In genomic region chr9:34195143-34195542, GRCh38 we compare ENCODE assay signal across 25 cellular contexts.
"Had no signal": no experiment of that assay in that cellular context is flagged by ENCODE, and none has a peak within 500 bp of the region (broad histone marks: within the 10 kb centered on the region; RNA-seq: fewer than 3 reads in every experiment).

No MANE protein-coding gene starts in this region.

- H3K36me3 ChIP-seq: brain microvascular endothelial cell, ovary, prostate gland had no signal

- H3K9me3 Mint-ChIP-seq: activated naive CD4-positive, alpha-beta T cell treated with anti-CD3 and anti-CD28 coated beads for 36 hours; activated T-cell treated with anti-CD3 and anti-CD28 coated beads, Interleukin-2, amount 50 U/mL, for 4 hours; dendritic cell treated with granulocyte-macrophage colony-stimulating factor and Interleukin-4, amounts not matched to agents 40 ng/mL and 50 ng/mL, for 4 days had no signal

- H3K4me3 Mint-ChIP-seq: activated naive CD4-positive, alpha-beta T cell treated with anti-CD3 and anti-CD28 coated beads for 36 hours; activated T-cell treated with anti-CD3 and anti-CD28 coated beads, Interleukin-2, amount 50 U/mL, for 4 hours; dendritic cell treated with granulocyte-macrophage colony-stimulating factor and Interleukin-4, amounts not matched to agents 40 ng/mL and 50 ng/mL, for 4 days; naive thymus-derived CD4-positive, alpha-beta T cell had no signal

- H2AFZ ChIP-seq: hepatocyte had no signal

- H3K4me1 ChIP-seq: prostate gland had no signal

- H3K4me2 ChIP-seq: hepatocyte had no signal

- H3K27me3 Mint-ChIP-seq: dendritic cell treated with granulocyte-macrophage colony-stimulating factor and Interleukin-4, amounts not matched to agents 40 ng/mL and 50 ng/mL, for 4 days; naive thymus-derived CD4-positive, alpha-beta T cell had no signal

- FAIRE-seq: TTC549 had no signal

- H3K27ac Mint-ChIP-seq: activated naive CD4-positive, alpha-beta T cell treated with anti-CD3 and anti-CD28 coated beads for 36 hours; dendritic cell treated with granulocyte-macrophage colony-stimulating factor and Interleukin-4, amounts not matched to agents 40 ng/mL and 50 ng/mL, for 4 days had no signal

- H3K27me3 ChIP-seq: brain microvascular endothelial cell, hepatocyte, left lung, neutrophil, ovary, spleen, upper lobe of left lung had no signal

- ATAC-seq: activated T-cell treated with anti-CD3 and anti-CD28 coated beads, Interleukin-2, amount 50 U/mL, for 4 hours; left lung; naive thymus-derived CD4-positive, alpha-beta T cell had no signal

- H3K27ac ChIP-seq: brain microvascular endothelial cell, hepatocyte, left lung, neutrophil, ovary, prostate gland, spleen, upper lobe of left lung, WERI-Rb-1 had no signal

- H3K9me3 ChIP-seq: left lung, neutrophil, ovary, prostate gland, upper lobe of left lung had no signal

- H3K4me3 ChIP-seq: hepatocyte, left lung, lung, ovary, prostate gland, spleen, upper lobe of left lung had no signal

- DNase-seq: activated CD4-positive, CD25-positive, alpha-beta regulatory T cell treated with anti-CD3 and anti-CD28 coated beads, Interleukin-2, amount 50 U/mL, for 72 hours; activated CD8-positive, alpha-beta memory T cell treated with anti-CD3 and anti-CD28 coated beads, Interleukin-2, amount 50 U/mL, for 48 hours; activated naive CD4-positive, alpha-beta T cell treated with anti-CD3 and anti-CD28 coated beads for 36 hours; activated T-cell treated with anti-CD3 and anti-CD28 coated beads, Interleukin-2, amount 50 U/mL, for 4 hours; aorta; brain microvascular endothelial cell; caudate nucleus; effector CD4-positive, alpha-beta T cell; foreskin melanocyte; glutamatergic neuron; kidney glomerular epithelial cell; left lung; naive thymus-derived CD4-positive, alpha-beta T cell; ovary; spleen; stimulated activated CD4-positive, alpha-beta T cell treated with anti-CD3 and anti-CD28 coated beads, Interleukin-4, amount 100 ng/mL, for 1 hour; stimulated activated naive CD4-positive, alpha-beta T cell; upper lobe of left lung; WERI-Rb-1 had no signal
